Comparison of ENCODE assay signal across 1 cellular context in the genomic region with DNA sequence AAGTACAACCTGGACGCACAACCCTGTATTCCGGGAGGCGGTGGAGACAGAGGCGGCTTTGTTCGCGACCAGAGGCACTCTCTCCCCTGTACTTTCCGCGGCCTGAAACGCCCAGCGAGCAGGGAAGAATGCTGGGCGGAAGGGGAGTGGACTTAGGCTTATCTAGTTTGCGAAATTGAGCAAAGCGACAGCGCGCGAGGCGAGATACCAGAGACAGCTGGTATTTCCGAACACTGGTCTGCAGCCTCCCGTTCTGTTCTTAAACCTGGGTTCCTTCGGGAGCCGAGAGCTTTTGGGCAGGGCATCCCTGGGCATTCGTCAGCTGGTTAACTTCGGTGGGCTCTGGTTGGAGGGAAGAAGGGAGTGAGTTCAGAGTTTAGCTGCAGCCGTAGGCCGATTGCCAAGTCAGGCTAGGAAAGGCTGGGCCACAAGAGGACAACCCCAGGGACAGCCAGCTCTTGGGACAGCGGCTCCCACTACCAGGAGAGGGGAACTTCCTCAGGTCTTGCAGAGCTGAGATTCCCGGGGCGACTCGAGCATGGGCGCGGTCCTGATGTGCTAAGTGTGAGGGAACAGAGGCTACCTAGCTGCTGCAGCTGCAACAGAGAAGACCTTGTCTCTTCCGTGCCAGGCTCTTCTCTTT.
TF ChIP-seq lines count a peak whose summit lies in the region.

No MANE protein-coding gene starts in this region.

TF ChIP-seq in HepG2, 621 proteins besides CTCF, POLR2A, EP300 and RAD21 (continues in another document):
- no peak for TF ChIP-seq ZNF30 (CRISPR knock-in tag; IDR thresholded peaks at IDR 0.05)
- TF ChIP-seq TMF1 (CRISPR knock-in tag; IDR thresholded peaks at IDR 0.05; ENCODE audit: low read depth) = 0 out of 2 replicates have a peak, but pooled peaks have one; percentile 69
- TF ChIP-seq, protein P1, sequence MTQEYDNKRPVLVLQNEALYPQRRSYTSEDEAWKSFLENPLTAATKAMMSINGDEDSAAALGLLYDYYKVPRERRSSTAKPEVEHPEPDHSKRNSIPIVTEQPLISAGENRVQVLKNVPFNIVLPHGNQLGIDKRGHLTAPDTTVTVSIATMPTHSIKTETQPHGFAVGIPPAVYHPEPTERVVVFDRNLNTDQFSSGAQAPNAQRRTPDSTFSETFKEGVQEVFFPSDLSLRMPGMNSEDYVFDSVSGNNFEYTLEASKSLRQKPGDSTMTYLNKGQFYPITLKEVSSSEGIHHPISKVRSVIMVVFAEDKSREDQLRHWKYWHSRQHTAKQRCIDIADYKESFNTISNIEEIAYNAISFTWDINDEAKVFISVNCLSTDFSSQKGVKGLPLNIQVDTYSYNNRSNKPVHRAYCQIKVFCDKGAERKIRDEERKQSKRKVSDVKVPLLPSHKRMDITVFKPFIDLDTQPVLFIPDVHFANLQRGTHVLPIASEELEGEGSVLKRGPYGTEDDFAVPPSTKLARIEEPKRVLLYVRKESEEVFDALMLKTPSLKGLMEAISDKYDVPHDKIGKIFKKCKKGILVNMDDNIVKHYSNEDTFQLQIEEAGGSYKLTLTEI (CRISPR knock-in tag; conservative IDR thresholded peaks at IDR 0.05) = no peak
- no peak for TF ChIP-seq ZNF749 (CRISPR knock-in tag; IDR thresholded peaks at IDR 0.05; ENCODE audit: borderline replicate concordance)
- no peak for TF ChIP-seq DR1 (CRISPR knock-in tag; IDR thresholded peaks at IDR 0.05)
- no peak for TF ChIP-seq TCF7L2 (IDR thresholded peaks at IDR 0.05; ENCODE audit: low read depth, low read length)
- peak; percentile 62 for TF ChIP-seq HDAC1 (CRISPR knock-in tag; IDR thresholded peaks at IDR 0.05)
- no peak; the same call in 1 of the 2 replicates for TF ChIP-seq ZNF143 (CRISPR knock-in tag; IDR thresholded peaks at IDR 0.05)
- TF ChIP-seq, protein P2, sequence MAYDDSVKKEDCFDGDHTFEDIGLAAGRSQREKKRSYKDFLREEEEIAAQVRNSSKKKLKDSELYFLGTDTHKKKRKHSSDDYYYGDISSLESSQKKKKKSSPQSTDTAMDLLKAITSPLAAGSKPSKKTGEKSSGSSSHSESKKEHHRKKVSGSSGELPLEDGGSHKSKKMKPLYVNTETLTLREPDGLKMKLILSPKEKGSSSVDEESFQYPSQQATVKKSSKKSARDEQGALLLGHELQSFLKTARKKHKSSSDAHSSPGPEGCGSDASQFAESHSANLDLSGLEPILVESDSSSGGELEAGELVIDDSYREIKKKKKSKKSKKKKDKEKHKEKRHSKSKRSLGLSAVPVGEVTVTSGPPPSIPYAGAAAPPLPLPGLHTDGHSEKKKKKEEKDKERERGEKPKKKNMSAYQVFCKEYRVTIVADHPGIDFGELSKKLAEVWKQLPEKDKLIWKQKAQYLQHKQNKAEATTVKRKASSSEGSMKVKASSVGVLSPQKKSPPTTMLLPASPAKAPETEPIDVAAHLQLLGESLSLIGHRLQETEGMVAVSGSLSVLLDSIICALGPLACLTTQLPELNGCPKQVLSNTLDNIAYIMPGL (CRISPR knock-in tag; IDR thresholded peaks at IDR 0.05; ENCODE audit: borderline replicate concordance in 1 of 2, low read depth in 1 of 2) = no peak; a peak in 1 of 4 replicates
- TF ChIP-seq ZNF101 (CRISPR knock-in tag; IDR thresholded peaks at IDR 0.05; ENCODE audit: borderline replicate concordance, low read depth) = no peak
- TF ChIP-seq ZNF121 (CRISPR knock-in tag; IDR thresholded peaks at IDR 0.05) = no peak
- peak; percentile 20 for TF ChIP-seq YY1 (IDR thresholded peaks at IDR 0.05; ENCODE audit: insufficient read depth, insufficient replicate concordance, low read depth, low read length)
- TF ChIP-seq ZNF230 (CRISPR knock-in tag; IDR thresholded peaks at IDR 0.05) = no peak
- TF ChIP-seq SMAD1 (CRISPR knock-in tag; IDR thresholded peaks at IDR 0.05; ENCODE audit: borderline replicate concordance, low read depth) = no peak
- TF ChIP-seq NCOA1 (CRISPR knock-in tag; IDR thresholded peaks at IDR 0.05) = no peak
- TF ChIP-seq ATF3 (CRISPR knock-in tag; IDR thresholded peaks at IDR 0.05) = 0 out of 2 replicates have a peak, but pooled peaks have one; percentile 24
- TF ChIP-seq, protein P3, sequence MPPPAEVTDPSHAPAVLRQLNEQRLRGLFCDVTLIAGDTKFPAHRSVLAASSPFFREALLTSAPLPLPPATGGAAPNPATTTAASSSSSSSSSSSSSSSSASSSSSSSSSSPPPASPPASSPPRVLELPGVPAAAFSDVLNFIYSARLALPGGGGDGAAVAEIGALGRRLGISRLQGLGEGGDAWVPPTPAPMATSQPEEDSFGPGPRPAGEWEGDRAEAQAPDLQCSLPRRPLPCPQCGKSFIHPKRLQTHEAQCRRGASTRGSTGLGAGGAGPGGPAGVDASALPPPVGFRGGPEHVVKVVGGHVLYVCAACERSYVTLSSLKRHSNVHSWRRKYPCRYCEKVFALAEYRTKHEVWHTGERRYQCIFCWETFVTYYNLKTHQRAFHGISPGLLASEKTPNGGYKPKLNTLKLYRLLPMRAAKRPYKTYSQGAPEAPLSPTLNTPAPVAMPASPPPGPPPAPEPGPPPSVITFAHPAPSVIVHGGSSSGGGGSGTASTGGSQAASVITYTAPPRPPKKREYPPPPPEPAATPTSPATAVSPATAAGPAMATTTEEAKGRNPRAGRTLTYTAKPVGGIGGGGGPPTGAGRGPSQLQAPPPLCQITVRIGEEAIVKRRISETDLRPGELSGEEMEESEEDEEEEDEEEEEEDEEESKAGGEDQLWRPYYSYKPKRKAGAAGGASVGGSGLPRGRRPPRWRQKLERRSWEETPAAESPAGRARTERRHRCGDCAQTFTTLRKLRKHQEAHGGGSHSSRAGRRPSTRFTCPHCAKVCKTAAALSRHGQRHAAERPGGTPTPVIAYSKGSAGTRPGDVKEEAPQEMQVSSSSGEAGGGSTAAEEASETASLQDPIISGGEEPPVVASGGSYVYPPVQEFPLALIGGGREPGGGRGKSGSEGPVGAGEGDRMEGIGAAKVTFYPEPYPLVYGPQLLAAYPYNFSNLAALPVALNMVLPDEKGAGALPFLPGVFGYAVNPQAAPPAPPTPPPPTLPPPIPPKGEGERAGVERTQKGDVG (CRISPR knock-in tag; IDR thresholded peaks at IDR 0.05; ENCODE audit: borderline replicate concordance) = no peak
- TF ChIP-seq PCBP2 (optimal IDR thresholded peaks at IDR 0.05; ENCODE audit: low read depth, low read length, poor library complexity, severe bottlenecking) = no peak
- no peak for TF ChIP-seq ZNF484 (CRISPR knock-in tag; IDR thresholded peaks at IDR 0.05; ENCODE audit: borderline replicate concordance, low read depth)
- TF ChIP-seq, protein P4, sequence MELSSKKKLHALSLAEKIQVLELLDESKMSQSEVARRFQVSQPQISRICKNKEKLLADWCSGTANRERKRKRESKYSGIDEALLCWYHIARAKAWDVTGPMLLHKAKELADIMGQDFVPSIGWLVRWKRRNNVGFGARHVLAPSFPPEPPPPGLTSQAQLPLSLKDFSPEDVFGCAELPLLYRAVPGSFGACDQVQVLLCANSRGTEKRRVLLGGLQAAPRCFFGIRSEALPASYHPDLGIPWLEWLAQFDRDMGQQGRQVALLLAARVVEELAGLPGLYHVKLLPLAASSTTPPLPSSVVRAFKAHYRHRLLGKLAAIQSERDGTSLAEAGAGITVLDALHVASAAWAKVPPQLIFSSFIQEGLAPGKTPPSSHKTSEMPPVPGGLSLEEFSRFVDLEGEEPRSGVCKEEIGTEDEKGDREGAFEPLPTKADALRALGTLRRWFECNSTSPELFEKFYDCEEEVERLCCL (CRISPR knock-in tag; IDR thresholded peaks at IDR 0.05; ENCODE audit: borderline replicate concordance) = no peak
- TF ChIP-seq, protein P5, sequence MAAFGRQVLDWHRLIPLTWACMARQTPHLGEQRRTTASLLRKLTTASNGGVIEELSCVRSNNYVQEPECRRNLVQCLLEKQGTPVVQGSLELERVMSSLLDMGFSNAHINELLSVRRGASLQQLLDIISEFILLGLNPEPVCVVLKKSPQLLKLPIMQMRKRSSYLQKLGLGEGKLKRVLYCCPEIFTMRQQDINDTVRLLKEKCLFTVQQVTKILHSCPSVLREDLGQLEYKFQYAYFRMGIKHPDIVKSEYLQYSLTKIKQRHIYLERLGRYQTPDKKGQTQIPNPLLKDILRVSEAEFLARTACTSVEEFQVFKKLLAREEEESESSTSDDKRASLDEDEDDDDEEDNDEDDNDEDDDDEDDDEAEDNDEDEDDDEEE (CRISPR knock-in tag; IDR thresholded peaks at IDR 0.05) = no peak
- no peak for TF ChIP-seq ZBTB42 (CRISPR knock-in tag; IDR thresholded peaks at IDR 0.05)
- TF ChIP-seq ZNF180 (CRISPR knock-in tag; IDR thresholded peaks at IDR 0.05; ENCODE audit: borderline replicate concordance, low read depth) = no peak
- TF ChIP-seq ZNF44 (CRISPR knock-in tag; IDR thresholded peaks at IDR 0.05) = no peak
- TF ChIP-seq CHCHD3 (CRISPR knock-in tag; IDR thresholded peaks at IDR 0.05) = no peak
- TF ChIP-seq GATA4 (IDR thresholded peaks at IDR 0.05; ENCODE audit: borderline replicate concordance, low read depth) = peak; percentile 58; the same call in 1 of the 2 replicates
- no peak for TF ChIP-seq PAWR (CRISPR knock-in tag; IDR thresholded peaks at IDR 0.05; ENCODE audit: borderline replicate concordance)
- TF ChIP-seq RARA (CRISPR knock-in tag; IDR thresholded peaks at IDR 0.05) = 0 out of 2 replicates have a peak, but pooled peaks have one; percentile 26
- no peak for TF ChIP-seq NFKBIZ (CRISPR knock-in tag; IDR thresholded peaks at IDR 0.05)
- TF ChIP-seq POLR2G (IDR thresholded peaks at IDR 0.05; ENCODE audit: low read depth, low read length) = peak; percentile 35; the same call in 1 of the 2 replicates
- peak; percentile 9; the same call in 1 of the 2 replicates for TF ChIP-seq ZSCAN21 (CRISPR knock-in tag; IDR thresholded peaks at IDR 0.05; ENCODE audit: borderline replicate concordance)
- TF ChIP-seq JARID2 (CRISPR knock-in tag; IDR thresholded peaks at IDR 0.05; ENCODE audit: insufficient replicate concordance) = no peak
- no peak for TF ChIP-seq ZNF567 (CRISPR knock-in tag; IDR thresholded peaks at IDR 0.05; ENCODE audit: borderline replicate concordance)
- peak; percentile 69 for TF ChIP-seq MED1 (CRISPR knock-in tag; IDR thresholded peaks at IDR 0.05)
- TF ChIP-seq, protein P6, sequence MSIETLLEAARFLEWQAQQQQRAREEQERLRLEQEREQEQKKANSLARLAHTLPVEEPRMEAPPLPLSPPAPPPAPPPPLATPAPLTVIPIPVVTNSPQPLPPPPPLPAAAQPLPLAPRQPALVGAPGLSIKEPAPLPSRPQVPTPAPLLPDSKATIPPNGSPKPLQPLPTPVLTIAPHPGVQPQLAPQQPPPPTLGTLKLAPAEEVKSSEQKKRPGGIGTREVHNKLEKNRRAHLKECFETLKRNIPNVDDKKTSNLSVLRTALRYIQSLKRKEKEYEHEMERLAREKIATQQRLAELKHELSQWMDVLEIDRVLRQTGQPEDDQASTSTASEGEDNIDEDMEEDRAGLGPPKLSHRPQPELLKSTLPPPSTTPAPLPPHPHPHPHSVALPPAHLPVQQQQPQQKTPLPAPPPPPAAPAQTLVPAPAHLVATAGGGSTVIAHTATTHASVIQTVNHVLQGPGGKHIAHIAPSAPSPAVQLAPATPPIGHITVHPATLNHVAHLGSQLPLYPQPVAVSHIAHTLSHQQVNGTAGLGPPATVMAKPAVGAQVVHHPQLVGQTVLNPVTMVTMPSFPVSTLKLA (IDR thresholded peaks at IDR 0.05) = no peak
- 0 out of 2 replicates have a peak, but pooled peaks have one; percentile 43 for TF ChIP-seq ZMAT3 (CRISPR knock-in tag; conservative IDR thresholded peaks at IDR 0.05)
- peak; percentile 28; the same call in 1 of the 2 replicates for TF ChIP-seq ZSCAN9 (CRISPR knock-in tag; IDR thresholded peaks at IDR 0.05; ENCODE audit: borderline replicate concordance)
- TF ChIP-seq ZNF577 (CRISPR knock-in tag; IDR thresholded peaks at IDR 0.05; ENCODE audit: borderline replicate concordance, low read depth) = no peak
- TF ChIP-seq SMAD9 (CRISPR knock-in tag; IDR thresholded peaks at IDR 0.05) = no peak
- no peak for TF ChIP-seq ZNF777 (CRISPR knock-in tag; IDR thresholded peaks at IDR 0.05)
- TF ChIP-seq ZNF616 (CRISPR knock-in tag; IDR thresholded peaks at IDR 0.05; ENCODE audit: low read depth) = no peak
- no peak for TF ChIP-seq HCFC1 (IDR thresholded peaks at IDR 0.05; ENCODE audit: low read depth, low read length)
- TF ChIP-seq AKNA (CRISPR knock-in tag; IDR thresholded peaks at IDR 0.05; ENCODE audit: borderline replicate concordance) = no peak
- TF ChIP-seq SIX4 (CRISPR knock-in tag; IDR thresholded peaks at IDR 0.05) = no peak
- TF ChIP-seq GATAD2A (CRISPR knock-in tag; IDR thresholded peaks at IDR 0.05) = peak; percentile 79
- no peak for TF ChIP-seq U2AF2 (IDR thresholded peaks at IDR 0.05; ENCODE audit: low read depth, low read length)
- no peak for TF ChIP-seq SMC3 (IDR thresholded peaks at IDR 0.05; ENCODE audit: low read length)
- no peak for TF ChIP-seq ZNF7 (CRISPR knock-in tag; IDR thresholded peaks at IDR 0.05)
- TF ChIP-seq ESRRA (CRISPR knock-in tag; IDR thresholded peaks at IDR 0.05; ENCODE audit: low read depth) = no peak
- TF ChIP-seq MED13 (CRISPR knock-in tag; IDR thresholded peaks at IDR 0.05) = no peak
